Comparison of ENCODE assay signal across 9 cellular contexts in genomic region chr2:43041661-43042360, GRCh38.
DNase-seq lines count a peak whose midpoint lies in the region; ATAC-seq lines count a peak whose summit lies in the region.
"Had no signal": no experiment of that assay in that cellular context is flagged by ENCODE, and none has a peak within 500 bp of the region (broad histone marks: within the 10 kb centered on the region; RNA-seq: fewer than 3 reads in every experiment).

No MANE protein-coding gene starts in this region.

- H3K79me1 ChIP-seq in trophoblast cell (ENCODE audit: low read length), result peaks cover 62% of the 10 kb centered on the region

- no peaks in the 10 kb centered on the region for H3K27me3 Mint-ChIP-seq in stimulated activated naive B cell treated with anti-CD40 and anti-IgM and Interleukin-4, amounts not matched to agents 10 μg/mL and 1 μg/mL and 100 μg/mL, for 72 hours

- H3K9ac ChIP-seq in trophoblast cell (ENCODE audit: low read length), result no peak overlapping the region

- H3K4me1 Mint-ChIP-seq in stimulated activated naive B cell treated with anti-CD40 and anti-IgM and Interleukin-4, amounts not matched to agents 10 μg/mL and 1 μg/mL and 100 μg/mL, for 72 hours, result peaks cover 4 to 11% of the 10 kb centered on the region in 2 donors

- peak overlapping the region; percentile 95 for H2AK5ac ChIP-seq in trophoblast cell (ENCODE audit: low read length)

- peak overlapping the region; percentile 96 for H4K91ac ChIP-seq in trophoblast cell (ENCODE audit: low read depth, low read length)

- H3K4me3 Mint-ChIP-seq in stimulated activated naive B cell treated with anti-CD40 and anti-IgM and Interleukin-4, amounts not matched to agents 10 μg/mL and 1 μg/mL and 100 μg/mL, for 72 hours, result no peak overlapping the region

- H3K36me3 ChIP-seq in trophoblast cell (ENCODE audit: control insufficient read depth in 1 of 2, insufficient read depth in 2 of 2, low read length in 2 of 2), result no peaks in the 10 kb centered on the region

- peaks cover 13% of the 10 kb centered on the region for H3K79me2 ChIP-seq in trophoblast cell (ENCODE audit: control insufficient read depth, insufficient read depth, low read length, poor library complexity)

- no peaks in the 10 kb centered on the region for H3K27me3 ChIP-seq in trophoblast cell (ENCODE audit: insufficient read depth, low read length)

- peaks cover 52 to 62% of the 10 kb centered on the region in 2 experiments for H3K4me1 ChIP-seq in trophoblast cell (ENCODE audit: control insufficient read depth in 1 of 2, insufficient read depth in 2 of 2, low read length in 2 of 2)

- H3K4ac ChIP-seq in trophoblast cell (ENCODE audit: low read depth, low read length), result peak overlapping the region; percentile 59

- H2AFZ ChIP-seq in trophoblast cell (ENCODE audit: insufficient read depth, low read length, poor library complexity), result peak overlapping the region; percentile 9

- no peak overlapping the region for H3K23ac ChIP-seq in trophoblast cell (ENCODE audit: low read length)

- peak overlapping the region; percentile 83 for H3K14ac ChIP-seq in trophoblast cell (ENCODE audit: low read length)

- H3K27ac Mint-ChIP-seq in stimulated activated naive B cell treated with anti-CD40 and anti-IgM and Interleukin-4, amounts not matched to agents 10 μg/mL and 1 μg/mL and 100 μg/mL, for 72 hours, result no peak overlapping the region

- H3K4me2 ChIP-seq in trophoblast cell (ENCODE audit: low read length), result peak overlapping the region; percentile 27

- H3K27ac ChIP-seq in trophoblast cell (ENCODE audit: low read depth, low read length), result peak overlapping the region; percentile 92

- no peak for ATAC-seq in stimulated activated naive B cell treated with anti-CD40 and anti-IgM and Interleukin-4, amounts not matched to agents 10 μg/mL and 1 μg/mL and 100 μg/mL, for 72 hours (replicated peaks)
- no peak for ATAC-seq in HG03378 (IDR thresholded peaks at IDR 0.05; ENCODE audit: unreplicated experiment)
- ATAC-seq in GM21390 (IDR thresholded peaks at IDR 0.05; ENCODE audit: unreplicated experiment), result no peak

- peak overlapping the region; percentile 59 for H4K8ac ChIP-seq in trophoblast cell (ENCODE audit: low read depth, low read length)

- no CpG with 5 or more reads among the region's 8 CpGs for WGBS in trophoblast cell (ENCODE audit: extremely low coverage, insufficient coverage, insufficient read length)

- no peaks in the 10 kb centered on the region for H3K36me3 Mint-ChIP-seq in stimulated activated naive B cell treated with anti-CD40 and anti-IgM and Interleukin-4, amounts not matched to agents 10 μg/mL and 1 μg/mL and 100 μg/mL, for 72 hours

- H2BK12ac ChIP-seq in trophoblast cell (ENCODE audit: low read length), result peak overlapping the region; percentile 90

- H3K9me3 Mint-ChIP-seq in stimulated activated naive B cell treated with anti-CD40 and anti-IgM and Interleukin-4, amounts not matched to agents 10 μg/mL and 1 μg/mL and 100 μg/mL, for 72 hours, result no peaks in the 10 kb centered on the region

- peak overlapping the region; percentile 66 for H3K18ac ChIP-seq in trophoblast cell (ENCODE audit: low read length)

- H3K9me3 ChIP-seq in trophoblast cell (ENCODE audit: insufficient read depth, low read depth, low read length), result peaks cover 2% of the 10 kb centered on the region

- H3K4me3 ChIP-seq in trophoblast cell (ENCODE audit: low read depth, low read length), result no peak overlapping the region

- peak overlapping the region; percentile 93 for H2BK5ac ChIP-seq in trophoblast cell (ENCODE audit: low read depth, low read length, poor library complexity)

- peak overlapping the region; percentile 90 for H2BK120ac ChIP-seq in trophoblast cell (ENCODE audit: insufficient read depth, low read length, poor library complexity)

- peak overlapping the region; percentile 43 for H4K12ac ChIP-seq in trophoblast cell (ENCODE audit: low read depth, low read length)

- DNase-seq in ELF-1 (ENCODE audit: low read depth, low spot score) (peak; percentile 99), NOMO-1 (lab: John Stamatoyannopoulos, UW; ENCODE audit: unreplicated experiment in 2 of 2) (peak; percentile 21 to 35), epidermal melanocyte (ENCODE audit: insufficient read length, low spot score) (peak; percentile 54), trophoblast cell (peak; percentile 64 to 71), NAMALWA (ENCODE audit: low spot score) (no peak)
- DNase-seq in stimulated activated naive B cell treated with anti-CD40 and anti-IgM and Interleukin-4, amounts not matched to agents 10 μg/mL and 1 μg/mL and 100 μg/mL, for 72 hours, result no peak
- DNase-seq: NCI-H524 had no signal

Comparison
In these comparisons a context has a peak if more than half of its experiments do, and no peak if none do; other contexts are left out.
1. DNase-seq: peak in ELF-1 (single experiment), NOMO-1 (2 of 2), epidermal melanocyte (single experiment) and trophoblast cell (2 of 2); none in stimulated activated naive B cell treated with anti-CD40 and anti-IgM and Interleukin-4, amounts not matched to agents 10 μg/mL and 1 μg/mL and 100 μg/mL, for 72 hours (single experiment) and NAMALWA (single experiment).